Comparison of ENCODE assay signal across 11 cellular contexts in the genomic region with DNA sequence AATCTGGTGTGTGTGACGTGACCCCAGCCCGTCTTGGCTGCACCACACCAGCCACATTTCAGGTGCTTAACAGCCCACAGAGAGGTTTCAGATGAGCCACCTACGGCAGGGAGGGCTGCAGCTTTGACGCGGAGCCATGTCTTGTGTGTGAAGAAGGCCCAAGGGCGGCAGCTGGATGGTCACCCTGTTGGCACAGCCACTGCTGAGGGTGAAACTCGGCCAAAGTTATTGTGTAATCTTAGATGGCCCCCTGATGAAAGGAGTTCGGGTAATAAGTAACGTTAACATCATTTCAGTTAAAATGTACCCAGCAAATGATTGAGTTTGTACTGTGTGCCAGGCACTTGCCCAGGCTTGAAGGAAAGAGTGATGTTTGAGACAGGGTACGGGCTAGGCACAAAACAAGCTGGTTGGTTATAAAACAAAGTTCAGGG.
A peak's percentile ranks its signal among the peaks of the same experiment; 100 is the strongest.
DNase-seq lines count a peak whose midpoint lies in the region; ATAC-seq and TF ChIP-seq lines count a peak whose summit lies in the region.
"Had no signal": no experiment of that assay in that cellular context is flagged by ENCODE, and none has a peak within 500 bp of the region (broad histone marks: within the 10 kb centered on the region; RNA-seq: fewer than 3 reads in every experiment).

No MANE protein-coding gene starts in this region.

- no peaks in the 10 kb centered on the region for H3K9me3 ChIP-seq in adrenal gland (replicated peaks in 1 of 3)
- H3K9me3 ChIP-seq in neutrophil, result no peaks in the 10 kb centered on the region
- H3K9me3 ChIP-seq in colonic mucosa, result no peaks in the 10 kb centered on the region

- no peaks in the 10 kb centered on the region for H3K27me3 ChIP-seq in adrenal gland
- no peaks in the 10 kb centered on the region for H3K27me3 ChIP-seq in neutrophil
- H3K27me3 ChIP-seq in colonic mucosa, result no peaks in the 10 kb centered on the region

- H3K36me3 ChIP-seq in adrenal gland (replicated peaks in 1 of 2) (peaks cover 0 to 42% of the 10 kb centered on the region in 2 donors), neutrophil (peaks cover 67% of the 10 kb centered on the region), colonic mucosa (peaks cover 22% of the 10 kb centered on the region)

- TF ChIP-seq CTCF in adrenal gland (IDR thresholded peaks at IDR 0.05) (no peak), neutrophil (IDR thresholded peaks at IDR 0.05) (no peak), colonic mucosa (IDR thresholded peaks at IDR 0.05) (no peak)

- peak overlapping the region; percentile 10 to 83 (median 74) for H3K27ac ChIP-seq in adrenal gland
- H3K27ac ChIP-seq in neutrophil, result peak overlapping the region; percentile 51
- H3K27ac ChIP-seq in colonic mucosa, result no peak overlapping the region

- H3K4me1 ChIP-seq in adrenal gland (replicated peaks in 1 of 2) (peaks cover 55 to 63% of the 10 kb centered on the region in 2 donors), neutrophil (ENCODE audit: control insufficient read depth in 1 of 2, insufficient read depth in 1 of 2, low read depth in 1 of 2, low read length in 1 of 2) (peaks cover 17 to 19% of the 10 kb centered on the region in 2 experiments), colonic mucosa (no peaks in the 10 kb centered on the region)

- H3K9ac ChIP-seq in colonic mucosa (ENCODE audit: low read depth in 2 of 2, low read length in 2 of 2), result no peak overlapping the region

- DNase-seq in adrenal gland (peak in 1 of 7 donors; percentile 58), hypothalamus (lab: John Stamatoyannopoulos, UW) (no peak), HUDEP-2 (lab: John Stamatoyannopoulos, UW; ENCODE audit: unreplicated experiment in 76 of 76) (no peak), colonic mucosa (no peak)
- DNase-seq: MM.1S; naive thymus-derived CD8-positive, alpha-beta T cell; stimulated activated CD8-positive, alpha-beta memory T cell treated with anti-CD3 and anti-CD28 coated beads, Interleukin-4, amount 100 ng/mL, for 48 hours had no signal

- ATAC-seq in GM18508 (IDR thresholded peaks at IDR 0.05; ENCODE audit: insufficient read depth, unreplicated experiment), result peak; percentile 76
- peak; percentile 59 for ATAC-seq in HG02588 (IDR thresholded peaks at IDR 0.05; ENCODE audit: unreplicated experiment)
- ATAC-seq in HG03565 (IDR thresholded peaks at IDR 0.05; ENCODE audit: unreplicated experiment), result no peak
- ATAC-seq: naive thymus-derived CD8-positive, alpha-beta T cell had no signal

- H3K4me3 ChIP-seq in adrenal gland (no peak overlapping the region), neutrophil (ENCODE audit: low read depth in 1 of 2, low read length in 1 of 2) (no peak overlapping the region), colonic mucosa (no peak overlapping the region)

- WGBS in adrenal gland, 4 donors, result 52 to 72% (median 66%) methylated on average over 8 to 10 of the region's 10 CpGs

- intact Hi-C loops in adrenal gland (cut with DNase I), result no loop called here
- intact Hi-C loops in colonic mucosa (cut with DNase I), result no loop called here

- TF ChIP-seq POLR2A in adrenal gland (IDR thresholded peaks at IDR 0.05), result no peak
